In the genomic region with DNA sequence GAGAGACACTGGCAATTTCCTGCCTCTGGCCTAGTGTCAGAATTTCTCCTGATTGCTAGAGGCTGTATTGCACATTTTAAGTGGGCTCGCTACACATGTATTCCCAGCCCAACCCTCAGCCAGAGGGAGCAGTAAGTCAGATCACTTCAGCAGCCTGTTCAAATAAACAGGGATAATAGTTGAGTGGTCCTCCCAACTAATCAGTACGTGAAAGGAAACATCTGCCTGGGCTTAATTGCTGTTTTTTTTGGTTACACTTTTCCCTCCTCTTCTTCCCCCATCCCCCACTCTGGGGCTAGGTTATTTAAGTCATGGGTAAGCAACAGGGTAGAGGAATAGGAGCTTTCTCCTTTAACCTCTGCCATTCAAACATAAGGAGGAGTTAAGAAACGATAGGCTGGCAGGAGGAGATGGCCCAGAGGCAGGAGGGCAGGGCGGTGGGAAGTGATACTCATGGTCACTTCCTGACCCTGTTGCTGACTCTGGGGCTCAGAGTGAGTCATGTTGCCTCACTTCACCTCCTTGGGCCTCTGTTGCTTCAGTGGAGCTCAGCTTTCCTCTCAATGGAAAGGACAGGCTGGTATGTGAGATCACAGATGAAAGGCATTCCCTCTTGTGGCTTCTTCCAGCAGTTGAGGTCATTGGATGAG, we compare ENCODE assay signal across 8 cellular contexts.
DNase-seq lines count a peak whose midpoint lies in the region; ATAC-seq, FAIRE-seq and TF ChIP-seq lines count a peak whose summit lies in the region.
"Not testable (repeated sequence)": the region's sequence is repeated elsewhere in the genome, so short reads cannot be mapped to it uniquely, and the experiment has no call there.

No MANE protein-coding gene starts in this region.

- intact Hi-C loops in activated B cell treated with CpG ODN at 0.5 μM for 24 hours (cut with micrococcal nuclease); endothelial cell of umbilical vein (cut with micrococcal nuclease); psoas muscle (cut with DNase I); tibial artery (cut with DNase I; ENCODE audit: low total_unique reads): not testable (repeated sequence)

- not testable (repeated sequence) for H3K9ac ChIP-seq in endothelial cell of umbilical vein (replicated peaks; ENCODE audit: extremely low read depth, insufficient read depth, low read length)

- H3K4me1 Mint-ChIP-seq in HFFc6 (ENCODE audit: low read depth); activated B cell treated with CpG ODN at 0.5 μM for 24 hours: not testable (repeated sequence)

- not testable (repeated sequence) for H3K4me2 ChIP-seq in endothelial cell of umbilical vein (ENCODE audit: insufficient read depth, low read length)

- POLR2A ChIA-PET in activated B cell treated with CpG ODN at 0.5 μM for 24 hours (lab: Charles Lee); endothelial cell of umbilical vein (lab: Charles Lee): not testable (repeated sequence)

- not testable (repeated sequence) for H2AFZ ChIP-seq in endothelial cell of umbilical vein (ENCODE audit: low read depth, low read length)

- not testable (repeated sequence) for H3K27me3 ChIP-seq in endothelial cell of umbilical vein (ENCODE audit: control insufficient read depth in 2 of 2, insufficient read depth in 2 of 2, low read length in 2 of 2); psoas muscle (ENCODE audit: insufficient read depth in 3 of 3, low read length in 2 of 3); tibial artery

- H4K20me1 ChIP-seq in endothelial cell of umbilical vein (replicated peaks; ENCODE audit: control insufficient read depth, extremely low read depth, insufficient read depth, low read length): not testable (repeated sequence)

- CTCF ChIA-PET in activated B cell treated with CpG ODN at 0.5 μM for 24 hours (lab: Charles Lee); endothelial cell of umbilical vein (lab: Charles Lee): not testable (repeated sequence)

- not testable (repeated sequence) for H3K36me3 Mint-ChIP-seq in HFFc6 (ENCODE audit: low read depth); activated B cell treated with CpG ODN at 0.5 μM for 24 hours (ENCODE audit: low read depth)

- not testable (repeated sequence) for H3K79me2 ChIP-seq in endothelial cell of umbilical vein (ENCODE audit: control insufficient read depth, insufficient read depth, low read length)

- peak; percentile 65 for ATAC-seq in activated B cell treated with CpG ODN at 0.5 μM for 24 hours (ENCODE audit: low read depth)
- peak; percentile 68 for ATAC-seq in left lobe of liver
- peak in 3 of 4 donors; percentile 76 to 83 (median 79) for ATAC-seq in psoas muscle

- not testable (repeated sequence) for TF ChIP-seq CTCF in HFFc6 (IDR thresholded peaks at IDR 0.05); activated B cell treated with CpG ODN at 0.5 μM for 24 hours (IDR thresholded peaks at IDR 0.05); endothelial cell of umbilical vein (IDR thresholded peaks at IDR 0.05; ENCODE audit: extremely low read depth in 1 of 2, insufficient read depth in 1 of 2, low read depth in 1 of 2, low read length in 2 of 2); psoas muscle (IDR thresholded peaks at IDR 0.05); tibial artery (IDR thresholded peaks at IDR 0.05)

- TSS peak; percentile 69 for BruUV-seq in endothelial cell of umbilical vein (replicated peaks; lab: Mats Ljungman, UMichigan)

- FAIRE-seq in RCC 7860 (lab: Jason Lieb, UNC): peak; percentile 71
- not testable (repeated sequence) for FAIRE-seq in endothelial cell of umbilical vein (lab: Jason Lieb, UNC)

- DNase-seq in HFFc6 (peak; percentile 25), psoas muscle (peak; percentile 25 to 57), tibial artery (peak; percentile 29 to 67)
- DNase-seq in RCC 7860 (ENCODE audit: low spot score); activated B cell treated with CpG ODN at 0.5 μM for 24 hours; endothelial cell of umbilical vein (ENCODE audit: low read depth, low spot score); left lobe of liver (ENCODE audit: low spot score): not testable (repeated sequence)
- peak; percentile 3 for DNase-seq in activated T-helper 9 cell treated with anti-CD3 and anti-CD28 coated beads, Interleukin-2, amount 50 U/mL, for 16 hours (ENCODE audit: low read depth)

- not testable (repeated sequence) for H3K4me3 ChIP-seq in endothelial cell of umbilical vein (replicated peaks in 1 of 3; ENCODE audit: insufficient read depth in 1 of 3, low read depth in 1 of 3, low read length in 3 of 3); psoas muscle; tibial artery

- TF ChIP-seq POLR2A in endothelial cell of umbilical vein (IDR thresholded peaks at IDR 0.05; ENCODE audit: low read depth, low read length): not testable (repeated sequence)

- WGBS in psoas muscle, 3 donors: 38 to 60% (median 47%) methylated on average over 3 of the region's 4 CpGs

- H3K27me3 Mint-ChIP-seq in HFFc6 (ENCODE audit: insufficient read depth); activated B cell treated with CpG ODN at 0.5 μM for 24 hours: not testable (repeated sequence)

- dilution Hi-C loops in endothelial cell of umbilical vein (cut with MboI; ENCODE audit: extremely low pct_ligation_motif_present, low sequenced_read_pairs): not testable (repeated sequence)

- H3K27ac ChIP-seq in endothelial cell of umbilical vein (ENCODE audit: insufficient read depth, low read depth, low read length): peak overlapping the region; percentile 5
- H3K27ac ChIP-seq in psoas muscle, tibial artery: not testable (repeated sequence)

- peak overlapping the region; percentile 82 for H3K27ac Mint-ChIP-seq in HFFc6
- H3K27ac Mint-ChIP-seq in activated B cell treated with CpG ODN at 0.5 μM for 24 hours: not testable (repeated sequence)

- 0 out of 2 replicates have a peak overlapping the region, but pooled peaks have one; percentile 22 for H3K4me3 Mint-ChIP-seq in HFFc6
- H3K4me3 Mint-ChIP-seq in activated B cell treated with CpG ODN at 0.5 μM for 24 hours: not testable (repeated sequence)

- H3K9me3 ChIP-seq in endothelial cell of umbilical vein (replicated peaks; ENCODE audit: control insufficient read depth, insufficient read depth, low read length); psoas muscle; tibial artery: not testable (repeated sequence)

- H3K4me1 ChIP-seq in endothelial cell of umbilical vein (ENCODE audit: control insufficient read depth, extremely low read depth, insufficient read depth, low read length); psoas muscle; tibial artery: not testable (repeated sequence)

- not testable (repeated sequence) for H3K36me3 ChIP-seq in endothelial cell of umbilical vein (ENCODE audit: control insufficient read depth in 2 of 2, extremely low read depth in 1 of 2, insufficient read depth in 2 of 2, low read length in 2 of 2); psoas muscle (ENCODE audit: insufficient read depth in 1 of 2, low read depth in 1 of 2); tibial artery

- not testable (repeated sequence) for H3K9me3 Mint-ChIP-seq in HFFc6, activated B cell treated with CpG ODN at 0.5 μM for 24 hours

- H3K9me1 ChIP-seq in endothelial cell of umbilical vein (replicated peaks; ENCODE audit: control insufficient read depth, extremely low read depth, insufficient read depth, low read length): not testable (repeated sequence)
